Comparison of ENCODE assay signal across 21 cellular contexts in the genomic region with DNA sequence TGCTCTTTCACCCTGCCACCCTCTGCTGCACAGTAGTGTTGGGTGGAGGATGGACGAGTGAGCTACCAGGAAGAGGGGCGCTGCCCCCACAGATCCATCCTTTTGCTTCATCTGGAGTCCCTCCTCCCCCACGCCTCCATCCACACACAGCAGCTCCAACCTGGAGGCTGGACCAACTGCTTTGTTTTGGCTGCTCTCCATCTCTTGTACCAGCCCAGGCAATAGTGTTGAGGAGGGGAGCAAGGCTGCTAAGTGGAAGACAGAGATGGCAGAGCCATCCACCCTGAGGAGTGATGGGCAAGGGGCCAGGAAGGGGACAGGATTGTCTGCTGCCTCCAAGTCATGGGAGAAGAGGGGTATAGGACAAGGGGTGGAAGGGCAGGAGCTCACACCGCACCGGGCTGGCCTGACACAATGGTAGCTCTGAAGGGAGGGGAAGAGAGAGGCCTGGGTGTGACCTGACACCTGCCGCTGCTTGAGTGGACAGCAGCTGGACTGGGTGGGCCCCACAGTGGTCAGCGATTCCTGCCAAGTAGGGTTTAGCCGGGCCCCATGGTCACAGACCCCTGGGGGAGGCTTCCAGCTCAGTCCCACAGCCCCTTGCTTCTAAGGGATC. TPM values are rescaled to one million over a fixed set of nuclear protein-coding genes. Genes with fewer than 3 reads are reported as not detected.
DNase-seq lines count a peak whose midpoint lies in the region; ATAC-seq and TF ChIP-seq lines count a peak whose summit lies in the region.
"Had no signal": no experiment of that assay in that cellular context is flagged by ENCODE, and none has a peak within 500 bp of the region (broad histone marks: within the 10 kb centered on the region; RNA-seq: fewer than 3 reads in every experiment).

No MANE protein-coding gene starts in this region.

- H3K4me2 ChIP-seq in OCI-LY1 (ENCODE audit: low read length): no peak overlapping the region; the same call in 1 of the 2 replicates
- H3K4me2 ChIP-seq: KMS-11 had no signal

- no peaks in the 10 kb centered on the region for H3K27me3 ChIP-seq in OCI-LY1 (ENCODE audit: insufficient read depth, low read length)
- H3K27me3 ChIP-seq in CD8-positive, alpha-beta T cell (ENCODE audit: insufficient read depth, low read length): no peaks in the 10 kb centered on the region

- H4K20me1 ChIP-seq in OCI-LY1 (ENCODE audit: insufficient read depth, low read length): no peaks in the 10 kb centered on the region

- H3K27me3 Mint-ChIP-seq in activated naive CD4-positive, alpha-beta T cell treated with anti-CD3 and anti-CD28 coated beads, Interleukin-2, amount 50 U/mL, for 24 hours: no peaks in the 10 kb centered on the region
- H3K27me3 Mint-ChIP-seq in stimulated activated naive B cell treated with anti-CD40 and anti-IgM and Interleukin-4, amounts not matched to agents 10 μg/mL and 1 μg/mL and 100 μg/mL, for 72 hours: peaks cover 17 to 20% of the 10 kb centered on the region in 2 donors
- peaks cover 5% of the 10 kb centered on the region for H3K27me3 Mint-ChIP-seq in CD8-positive, alpha-beta T cell (ENCODE audit: low read depth)
- H3K27me3 Mint-ChIP-seq: activated T-helper 17 cell treated with anti-CD3 and anti-CD28 coated beads, Interleukin-2, amount 50 U/mL, for 72 hours had no signal

- no peak overlapping the region for H3K4me3 ChIP-seq in OCI-LY1 (ENCODE audit: low read depth, low read length, poor library complexity, severe bottlenecking)
- no peak overlapping the region for H3K4me3 ChIP-seq in CD8-positive, alpha-beta T cell (ENCODE audit: low read depth, low read length)
- H3K4me3 ChIP-seq: HAP-1 had no signal

- H2AFZ ChIP-seq in OCI-LY1 (ENCODE audit: low read length): no peak overlapping the region

- no peak overlapping the region; the same call in 1 of the 2 replicates for H3K9ac ChIP-seq in OCI-LY1 (ENCODE audit: low read length)
- H3K9ac ChIP-seq: KMS-11 had no signal

- H3K4me1 Mint-ChIP-seq in activated naive CD4-positive, alpha-beta T cell treated with anti-CD3 and anti-CD28 coated beads, Interleukin-2, amount 50 U/mL, for 24 hours: no peaks in the 10 kb centered on the region
- peaks cover 7 to 8% of the 10 kb centered on the region in 2 donors for H3K4me1 Mint-ChIP-seq in stimulated activated naive B cell treated with anti-CD40 and anti-IgM and Interleukin-4, amounts not matched to agents 10 μg/mL and 1 μg/mL and 100 μg/mL, for 72 hours
- no peaks in the 10 kb centered on the region for H3K4me1 Mint-ChIP-seq in CD8-positive, alpha-beta T cell (ENCODE audit: low read depth)
- H3K4me1 Mint-ChIP-seq: CD14-positive monocyte had no signal

- DNase-seq in activated naive CD4-positive, alpha-beta T cell treated with Interleukin-2 at 50 U/mL for 16 hours: no peak
- no peak for DNase-seq in stimulated activated naive B cell treated with anti-CD40 and anti-IgM and Interleukin-4, amounts not matched to agents 10 μg/mL and 1 μg/mL and 100 μg/mL, for 72 hours
- DNase-seq in 8988T: no peak
- no peak for DNase-seq in CD8-positive, alpha-beta T cell
- DNase-seq: DMS153, GF-D8, kidney glomerular epithelial cell, MV-4-11, NCI-H187, NCI-H774, occipital lobe, retina had no signal

- POLR2A ChIA-PET in CD8-positive, alpha-beta T cell (lab: Charles Lee): no interaction called here

- no peaks in the 10 kb centered on the region for H3K9me3 ChIP-seq in OCI-LY1 (ENCODE audit: low read length)
- no peaks in the 10 kb centered on the region for H3K9me3 ChIP-seq in CD8-positive, alpha-beta T cell (ENCODE audit: low read length)
- H3K9me3 ChIP-seq: HAP-1 had no signal

- no peaks in the 10 kb centered on the region for H3K9me2 ChIP-seq in OCI-LY1 (ENCODE audit: low read depth, low read length)

- H3K4me3 Mint-ChIP-seq in activated naive CD4-positive, alpha-beta T cell treated with anti-CD3 and anti-CD28 coated beads, Interleukin-2, amount 50 U/mL, for 24 hours: no peak overlapping the region
- peak overlapping the region in 1 of 2 donors; percentile 11 for H3K4me3 Mint-ChIP-seq in stimulated activated naive B cell treated with anti-CD40 and anti-IgM and Interleukin-4, amounts not matched to agents 10 μg/mL and 1 μg/mL and 100 μg/mL, for 72 hours
- H3K4me3 Mint-ChIP-seq in CD8-positive, alpha-beta T cell: no peak overlapping the region
- H3K4me3 Mint-ChIP-seq: activated T-helper 17 cell treated with anti-CD3 and anti-CD28 coated beads, Interleukin-2, amount 50 U/mL, for 72 hours; CD14-positive monocyte had no signal

- peaks cover 37% of the 10 kb centered on the region for H3K36me3 ChIP-seq in OCI-LY1 (ENCODE audit: insufficient read depth, low read length)
- peaks cover 12% of the 10 kb centered on the region for H3K36me3 ChIP-seq in CD8-positive, alpha-beta T cell (ENCODE audit: insufficient read depth, low read length)

- peaks cover 28% of the 10 kb centered on the region for H3K4me1 ChIP-seq in OCI-LY1 (ENCODE audit: insufficient read depth, low read length, severe bottlenecking)
- H3K4me1 ChIP-seq in CD8-positive, alpha-beta T cell (ENCODE audit: insufficient read depth, low read length): no peaks in the 10 kb centered on the region
- H3K4me1 ChIP-seq: HAP-1 had no signal

- ATAC-seq in esophagus mucosa: peak; percentile 21
- no peak for ATAC-seq in stimulated activated naive B cell treated with anti-CD40 and anti-IgM and Interleukin-4, amounts not matched to agents 10 μg/mL and 1 μg/mL and 100 μg/mL, for 72 hours (replicated peaks)
- no peak for ATAC-seq in CD8-positive, alpha-beta T cell
- no peak for ATAC-seq in HG03139 (IDR thresholded peaks at IDR 0.05; ENCODE audit: unreplicated experiment)
- ATAC-seq: activated T-helper 17 cell treated with anti-CD3 and anti-CD28 coated beads, Interleukin-2, amount 50 U/mL, for 72 hours had no signal

- H3K36me3 Mint-ChIP-seq in activated naive CD4-positive, alpha-beta T cell treated with anti-CD3 and anti-CD28 coated beads, Interleukin-2, amount 50 U/mL, for 24 hours: peaks cover 5% of the 10 kb centered on the region
- H3K36me3 Mint-ChIP-seq in stimulated activated naive B cell treated with anti-CD40 and anti-IgM and Interleukin-4, amounts not matched to agents 10 μg/mL and 1 μg/mL and 100 μg/mL, for 72 hours: peaks cover 14 to 28% of the 10 kb centered on the region in 2 donors
- H3K36me3 Mint-ChIP-seq in CD8-positive, alpha-beta T cell: peaks cover 25% of the 10 kb centered on the region

- no peaks in the 10 kb centered on the region for H3K9me3 Mint-ChIP-seq in activated naive CD4-positive, alpha-beta T cell treated with anti-CD3 and anti-CD28 coated beads, Interleukin-2, amount 50 U/mL, for 24 hours
- no peaks in the 10 kb centered on the region for H3K9me3 Mint-ChIP-seq in stimulated activated naive B cell treated with anti-CD40 and anti-IgM and Interleukin-4, amounts not matched to agents 10 μg/mL and 1 μg/mL and 100 μg/mL, for 72 hours
- no peaks in the 10 kb centered on the region for H3K9me3 Mint-ChIP-seq in CD8-positive, alpha-beta T cell
- H3K9me3 Mint-ChIP-seq: activated T-helper 17 cell treated with anti-CD3 and anti-CD28 coated beads, Interleukin-2, amount 50 U/mL, for 72 hours had no signal

- H3K27ac ChIP-seq in OCI-LY1 (ENCODE audit: low read depth, low read length, poor library complexity, severe bottlenecking): peak overlapping the region; percentile 85
- no peak overlapping the region for H3K27ac ChIP-seq in CD8-positive, alpha-beta T cell (ENCODE audit: low read depth, low read length)
- H3K27ac ChIP-seq: KMS-11 had no signal

- intact Hi-C loops in CD8-positive, alpha-beta T cell (cut with DNase I, micrococcal nuclease): no loop called here

- peaks cover 6% of the 10 kb centered on the region; the same call in 1 of the 2 replicates for H3F3A ChIP-seq in OCI-LY1 (ENCODE audit: insufficient read depth, low read length)

- H3K27ac Mint-ChIP-seq in activated naive CD4-positive, alpha-beta T cell treated with anti-CD3 and anti-CD28 coated beads, Interleukin-2, amount 50 U/mL, for 24 hours: peak overlapping the region; percentile 59
- peak overlapping the region; percentile 59 for H3K27ac Mint-ChIP-seq in stimulated activated naive B cell treated with anti-CD40 and anti-IgM and Interleukin-4, amounts not matched to agents 10 μg/mL and 1 μg/mL and 100 μg/mL, for 72 hours
- H3K27ac Mint-ChIP-seq in CD8-positive, alpha-beta T cell: no peak overlapping the region
- H3K27ac Mint-ChIP-seq: activated T-helper 17 cell treated with anti-CD3 and anti-CD28 coated beads, Interleukin-2, amount 50 U/mL, for 72 hours had no signal

- CTCF ChIA-PET in CD8-positive, alpha-beta T cell (lab: Charles Lee): interaction anchor here (2.3 kb wide), 1 partner anchor 303 kb away, joined by 7 read pairs; no protein-coding TSS in a partner anchor

- TF ChIP-seq CTCF in OCI-LY1 (IDR thresholded peaks at IDR 0.05; ENCODE audit: low read length): no peak
- no peak for TF ChIP-seq CTCF in CD8-positive, alpha-beta T cell (IDR thresholded peaks at IDR 0.05)

- H3K79me2 ChIP-seq in OCI-LY1 (ENCODE audit: insufficient read depth, low read length): no peaks in the 10 kb centered on the region

RNA-seq across cellular contexts. Expression of a gene that starts 8.5 kb away (rescaled TPM):
- 0.20 TPM for total RNA-seq in esophagus mucosa
- total RNA-seq in CD8-positive, alpha-beta T cell: not detected
- total RNA-seq: subcutaneous adipose tissue had no signal

RNA-seq across cellular contexts. Expression of a gene that starts 17.6 kb away (rescaled TPM):
- total RNA-seq in esophagus mucosa: 37.3 TPM
- 10 to 100 TPM; 77.5 to 77.7 TPM for total RNA-seq in CD8-positive, alpha-beta T cell

RNA-seq across cellular contexts. Expression of a gene that starts 31.9 kb away (rescaled TPM):
- total RNA-seq in esophagus mucosa: 77.4 TPM
- 100 to 1,000 TPM; 221 to 238 TPM for total RNA-seq in CD8-positive, alpha-beta T cell
